1 cellular context compared by ENCODE assay signal in genomic region chr10:6513509-6513908, GRCh38.
TF ChIP-seq lines count a peak whose summit lies in the region.

No MANE protein-coding gene starts in this region.

TF ChIP-seq in GM23338, 12 proteins besides CTCF, POLR2A, EP300 and RAD21:
- no peak for TF ChIP-seq ZNF462 (CRISPR knock-in tag; IDR thresholded peaks at IDR 0.05)
- TF ChIP-seq EZH2phosphoT487 (IDR thresholded peaks at IDR 0.05; ENCODE audit: unreplicated experiment), result no peak
- no peak for TF ChIP-seq REST (IDR thresholded peaks at IDR 0.05; ENCODE audit: unreplicated experiment)
- TF ChIP-seq NANOG (IDR thresholded peaks at IDR 0.05; ENCODE audit: borderline replicate concordance), result no peak
- no peak for TF ChIP-seq EZH2 (IDR thresholded peaks at IDR 0.05; ENCODE audit: low read depth, unreplicated experiment)
- no peak for TF ChIP-seq ZNF331 (CRISPR knock-in tag; IDR thresholded peaks at IDR 0.05; ENCODE audit: low read depth)
- no peak for TF ChIP-seq STAT1 (IDR thresholded peaks at IDR 0.05; ENCODE audit: unreplicated experiment)
- no peak for TF ChIP-seq ETS1 (IDR thresholded peaks at IDR 0.05)
- TF ChIP-seq ZNF114 (CRISPR knock-in tag; IDR thresholded peaks at IDR 0.05), result no peak
- no peak for TF ChIP-seq POLR2AphosphoS5 (IDR thresholded peaks at IDR 0.05; ENCODE audit: low read depth)
- TF ChIP-seq CREB1 (CRISPR knock-in tag; IDR thresholded peaks at IDR 0.05; ENCODE audit: low read depth), result no peak
- TF ChIP-seq JUNB (IDR thresholded peaks at IDR 0.05; ENCODE audit: unreplicated experiment), result no peak
